In genomic region chr7:11706666-11707605, GRCh38 we compare ENCODE assay signal across 14 cellular contexts.
A peak's percentile ranks its signal among the peaks of the same experiment; 100 is the strongest.
DNase-seq lines count a peak whose midpoint lies in the region; ATAC-seq and TF ChIP-seq lines count a peak whose summit lies in the region.
"Had no signal": no experiment of that assay in that cellular context is flagged by ENCODE, and none has a peak within 500 bp of the region (broad histone marks: within the 10 kb centered on the region; RNA-seq: fewer than 3 reads in every experiment).

No MANE protein-coding gene starts in this region.

- H3K27ac Mint-ChIP-seq in immature natural killer cell, result no peak overlapping the region
- no peak overlapping the region for H3K27ac Mint-ChIP-seq in activated T-helper 2 cell treated with anti-CD3 and anti-CD28 coated beads, Interferon-gamma antibody, Interleukin-2, Interleukin-4, amounts not matched to agents 10 μg/mL and 5 μg/mL and 100 μg/mL, durations not matched to agents 14 hours and 24 hours and 36 hours
- H3K27ac Mint-ChIP-seq: activated B cell treated with CpG ODN at 0.5 μM for 24 hours had no signal

- H4K20me1 ChIP-seq in neural cell (ENCODE audit: insufficient read depth), result no peaks in the 10 kb centered on the region

- ATAC-seq in HG03159 (IDR thresholded peaks at IDR 0.05; ENCODE audit: unreplicated experiment), result no peak
- ATAC-seq: heart left ventricle, right cardiac atrium had no signal

- H3F3A ChIP-seq in neural cell (ENCODE audit: insufficient read depth, low read length, poor library complexity, severe bottlenecking), result no peaks in the 10 kb centered on the region

- H3K27me3 Mint-ChIP-seq in immature natural killer cell (ENCODE audit: low read depth in 3 of 3), result no peaks in the 10 kb centered on the region
- H3K27me3 Mint-ChIP-seq in activated T-helper 2 cell treated with anti-CD3 and anti-CD28 coated beads, Interferon-gamma antibody, Interleukin-2, Interleukin-4, amounts not matched to agents 10 μg/mL and 5 μg/mL and 100 μg/mL, durations not matched to agents 14 hours and 24 hours and 36 hours (ENCODE audit: low read depth), result no peaks in the 10 kb centered on the region
- H3K27me3 Mint-ChIP-seq: activated B cell treated with CpG ODN at 0.5 μM for 24 hours had no signal

- H3K4me2 ChIP-seq in neural cell (ENCODE audit: low read length), result no peak overlapping the region

- H3K9me2 ChIP-seq in neural cell (ENCODE audit: insufficient read depth, low read length), result no peaks in the 10 kb centered on the region

- no peak for TF ChIP-seq RAD21 in neural cell (conservative IDR thresholded peaks at IDR 0.05)

- no peak overlapping the region for H3K4me3 Mint-ChIP-seq in immature natural killer cell
- no peak overlapping the region for H3K4me3 Mint-ChIP-seq in activated T-helper 2 cell treated with anti-CD3 and anti-CD28 coated beads, Interferon-gamma antibody, Interleukin-2, Interleukin-4, amounts not matched to agents 10 μg/mL and 5 μg/mL and 100 μg/mL, durations not matched to agents 14 hours and 24 hours and 36 hours (ENCODE audit: low read depth)
- H3K4me3 Mint-ChIP-seq: activated B cell treated with CpG ODN at 0.5 μM for 24 hours had no signal

- no peaks in the 10 kb centered on the region for H3K79me2 ChIP-seq in neural cell (replicated peaks; ENCODE audit: insufficient read depth, low read length)

- H3K27me3 ChIP-seq in neural cell (ENCODE audit: insufficient read depth, low read depth, low read length), result no peaks in the 10 kb centered on the region
- H3K27me3 ChIP-seq: heart left ventricle, testis had no signal

- no peak overlapping the region for H3K4me3 ChIP-seq in epithelial cell of esophagus (ENCODE audit: low read length)
- H3K4me3 ChIP-seq in neural cell (ENCODE audit: low read length), result no peak overlapping the region
- H3K4me3 ChIP-seq: heart left ventricle, testis had no signal

- no peaks in the 10 kb centered on the region for H3K4me1 Mint-ChIP-seq in immature natural killer cell
- no peaks in the 10 kb centered on the region for H3K4me1 Mint-ChIP-seq in activated T-helper 2 cell treated with anti-CD3 and anti-CD28 coated beads, Interferon-gamma antibody, Interleukin-2, Interleukin-4, amounts not matched to agents 10 μg/mL and 5 μg/mL and 100 μg/mL, durations not matched to agents 14 hours and 24 hours and 36 hours (ENCODE audit: low read depth)
- H3K4me1 Mint-ChIP-seq: activated B cell treated with CpG ODN at 0.5 μM for 24 hours had no signal

- H3K36me3 Mint-ChIP-seq in immature natural killer cell, result no peaks in the 10 kb centered on the region
- H3K36me3 Mint-ChIP-seq in activated T-helper 2 cell treated with anti-CD3 and anti-CD28 coated beads, Interferon-gamma antibody, Interleukin-2, Interleukin-4, amounts not matched to agents 10 μg/mL and 5 μg/mL and 100 μg/mL, durations not matched to agents 14 hours and 24 hours and 36 hours (ENCODE audit: low read depth), result no peaks in the 10 kb centered on the region

- TF ChIP-seq CTCF in epithelial cell of esophagus (IDR thresholded peaks at IDR 0.05; ENCODE audit: insufficient read depth, low read depth, low read length, missing control alignments) (no peak), neural cell (IDR thresholded peaks at IDR 0.05; ENCODE audit: poor library complexity, severe bottlenecking) (no peak)

- no peak overlapping the region for H3K9ac ChIP-seq in neural cell (ENCODE audit: low read length)

- DNase-seq in DMS53 treated with DMSO at 0.1 percent for 48 hours (lab: John Stamatoyannopoulos, UW; ENCODE audit: unreplicated experiment), result peak; percentile 47
- DNase-seq in NCI-H2227 treated with DMSO at 0.1 percent for 48 hours (lab: John Stamatoyannopoulos, UW), result peak; percentile 83
- peak; percentile 64 for DNase-seq in epithelial cell of esophagus (ENCODE audit: low read depth)
- DNase-seq in immature natural killer cell, result no peak
- no peak for DNase-seq in activated T-helper 2 cell treated with anti-CD3 and anti-CD28 coated beads, Interferon-gamma antibody, Interleukin-2, Interleukin-4, amounts not matched to agents 10 μg/mL and 5 μg/mL and 100 μg/mL, durations not matched to agents 14 hours and 24 hours and 36 hours (ENCODE audit: low spot score)
- no peak for DNase-seq in iPS-NIHi11 (ENCODE audit: low spot score)
- DNase-seq: activated B cell treated with CpG ODN at 0.5 μM for 24 hours, amygdala, heart left ventricle, NCI-H774, right cardiac atrium, testis had no signal

- H3K9me3 ChIP-seq in neural cell (ENCODE audit: low read length), result no peaks in the 10 kb centered on the region
- H3K9me3 ChIP-seq: heart left ventricle, testis had no signal

- no peak overlapping the region for H2AFZ ChIP-seq in neural cell (ENCODE audit: low read depth, low read length)

- H3K27ac ChIP-seq in neural cell (ENCODE audit: low read length), result no peak overlapping the region
- H3K27ac ChIP-seq: heart left ventricle, testis had no signal

- no peaks in the 10 kb centered on the region for H3K36me3 ChIP-seq in neural cell (ENCODE audit: insufficient read depth, low read length)
- H3K36me3 ChIP-seq: heart left ventricle had no signal

- H3K9me3 Mint-ChIP-seq in immature natural killer cell, result peaks cover 2 to 9% (median 5%) of the 10 kb centered on the region in 6 donors
- no peaks in the 10 kb centered on the region for H3K9me3 Mint-ChIP-seq in activated T-helper 2 cell treated with anti-CD3 and anti-CD28 coated beads, Interferon-gamma antibody, Interleukin-2, Interleukin-4, amounts not matched to agents 10 μg/mL and 5 μg/mL and 100 μg/mL, durations not matched to agents 14 hours and 24 hours and 36 hours
- H3K9me3 Mint-ChIP-seq: activated B cell treated with CpG ODN at 0.5 μM for 24 hours had no signal

- TF ChIP-seq EP300 in neural cell (conservative IDR thresholded peaks at IDR 0.05; ENCODE audit: poor library complexity, severe bottlenecking), result no peak

- intact Hi-C loops in activated T-helper 2 cell treated with anti-CD3 and anti-CD28 coated beads, Interferon-gamma antibody, Interleukin-2, Interleukin-4, amounts not matched to agents 10 μg/mL and 5 μg/mL and 100 μg/mL, durations not matched to agents 14 hours and 24 hours and 36 hours (cut with micrococcal nuclease), result no loop called here

TF ChIP-seq in neural cell, 6 proteins besides CTCF, POLR2A, EP300 and RAD21:
- no peak for TF ChIP-seq MXI1 (conservative IDR thresholded peaks at IDR 0.05; ENCODE audit: poor library complexity, severe bottlenecking)
- peak; percentile 67 for TF ChIP-seq POLR2AphosphoS5 (IDR thresholded peaks at IDR 0.05)
TF ChIP-seq in neural cell: peak in this region for 1.

Comparison
In these comparisons a context has a peak if more than half of its experiments do, and no peak if none do; other contexts are left out.
1. DNase-seq: peak in DMS53 treated with DMSO at 0.1 percent for 48 hours (single experiment), NCI-H2227 treated with DMSO at 0.1 percent for 48 hours (single experiment) and epithelial cell of esophagus (single experiment); none in immature natural killer cell (0 of 3), activated T-helper 2 cell treated with anti-CD3 and anti-CD28 coated beads, Interferon-gamma antibody, Interleukin-2, Interleukin-4, amounts not matched to agents 10 μg/mL and 5 μg/mL and 100 μg/mL, durations not matched to agents 14 hours and 24 hours and 36 hours (single experiment) and iPS-NIHi11 (single experiment).